In the genomic region with DNA sequence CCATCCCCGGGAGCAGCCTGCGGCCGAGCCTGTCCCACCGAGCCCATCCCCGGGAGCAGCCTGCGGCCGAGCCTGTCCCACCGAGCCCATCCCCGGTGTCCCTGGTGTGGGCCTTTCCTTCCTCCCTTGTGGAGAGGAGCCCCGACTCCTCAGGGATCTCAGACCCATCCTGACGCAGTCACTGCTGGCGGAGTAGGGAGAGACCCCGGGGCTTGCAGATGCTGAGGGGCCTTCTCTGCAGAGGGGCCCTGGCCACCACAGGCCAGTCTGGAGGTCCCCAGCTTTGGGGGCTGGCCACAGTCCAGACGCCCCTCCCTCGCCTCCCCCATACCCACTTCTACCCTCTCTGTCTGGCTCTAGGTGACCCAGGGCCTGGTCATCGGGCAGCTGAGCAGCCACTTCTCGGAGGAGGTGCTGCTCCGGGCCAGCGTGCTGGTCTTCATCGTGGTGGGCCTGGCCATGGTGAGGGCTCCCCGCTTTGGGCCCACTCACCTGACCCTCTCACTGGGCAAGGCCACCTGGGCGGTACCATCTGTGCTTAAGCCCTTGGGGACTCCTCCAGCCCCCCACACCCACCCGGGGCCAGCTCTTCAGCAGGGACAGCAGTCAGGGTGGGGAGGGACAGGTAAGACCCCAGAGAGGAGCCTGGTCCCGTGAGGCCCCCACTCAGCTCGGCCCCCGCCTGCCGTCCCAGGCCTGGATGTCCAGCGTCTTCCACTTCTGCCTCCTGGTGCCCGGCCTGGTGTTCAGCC, we compare ENCODE assay signal across 26 cellular contexts. TPM values are rescaled to one million over a fixed set of nuclear protein-coding genes. Genes with fewer than 3 reads are reported as not detected.
"Had no signal": no experiment of that assay in that cellular context is flagged by ENCODE, and none has a peak within 500 bp of the region (broad histone marks: within the 10 kb centered on the region; RNA-seq: fewer than 3 reads in every experiment).

No MANE protein-coding gene starts in this region.

- H3K27ac Mint-ChIP-seq: dendritic cell treated with granulocyte-macrophage colony-stimulating factor and Interleukin-4, amounts not matched to agents 40 ng/mL and 50 ng/mL, for 4 days; endodermal cell; naive thymus-derived CD4-positive, alpha-beta T cell; nephron; neural progenitor cell had no signal

- H3K9me3 ChIP-seq: colonic mucosa, gastrocnemius medialis, left lung, prostate gland, right atrium auricular region, thoracic aorta, vagina had no signal

- H3K36me3 Mint-ChIP-seq: naive thymus-derived CD4-positive, alpha-beta T cell; neural progenitor cell had no signal

- H3K27me3 ChIP-seq: colonic mucosa, right atrium auricular region, vagina had no signal

- H3K4me3 Mint-ChIP-seq: dendritic cell treated with granulocyte-macrophage colony-stimulating factor and Interleukin-4, amounts not matched to agents 40 ng/mL and 50 ng/mL, for 4 days; endodermal cell; naive thymus-derived CD4-positive, alpha-beta T cell; nephron; neural progenitor cell had no signal

- H3K9me3 Mint-ChIP-seq: dendritic cell treated with granulocyte-macrophage colony-stimulating factor and Interleukin-4, amounts not matched to agents 40 ng/mL and 50 ng/mL, for 4 days; endodermal cell; naive thymus-derived CD4-positive, alpha-beta T cell; nephron; neural progenitor cell had no signal

- H3K27ac ChIP-seq: colonic mucosa, epithelial cell of prostate, gastrocnemius medialis, hepatocyte, left lung, neural progenitor cell, prostate gland, right atrium auricular region, skin epidermis, thoracic aorta, vagina had no signal

- H3K79me2 ChIP-seq: hepatocyte had no signal

- H3K36me3 ChIP-seq: colonic mucosa, gastrocnemius medialis, left lung, neural progenitor cell, prostate gland, right atrium auricular region, thoracic aorta, vagina had no signal

- H3K9ac ChIP-seq: neural progenitor cell had no signal

- H3K4me1 Mint-ChIP-seq: endodermal cell; naive thymus-derived CD4-positive, alpha-beta T cell; nephron; neural progenitor cell had no signal

- H3K4me2 ChIP-seq: hepatocyte, neural progenitor cell had no signal

- ATAC-seq: esophagus mucosa; gastrocnemius medialis; left cardiac atrium; left lung; naive thymus-derived CD4-positive, alpha-beta T cell had no signal

- H2AFZ ChIP-seq: hepatocyte, neural progenitor cell had no signal

- DNase-seq: colonic mucosa; effector CD8-positive, alpha-beta T cell; endodermal cell; foreskin fibroblast; gastrocnemius medialis; head of caudate nucleus; left cardiac atrium; mesendoderm; midbrain; naive thymus-derived CD4-positive, alpha-beta T cell; nucleus accumbens; stimulated activated CD4-positive, alpha-beta T cell treated with anti-CD3 and anti-CD28 coated beads, Interleukin-15, amount 100 ng/mL, for 24 hours; stimulated activated CD4-positive, alpha-beta T cell treated with anti-CD3 and anti-CD28 coated beads, Interleukin-2, amount 100 ng/mL, for 48 hours; stimulated activated naive CD4-positive, alpha-beta T cell treated with Interleukin-2 at 50 U/mL for 16 hours had no signal

- H3K4me3 ChIP-seq: colonic mucosa, gastrocnemius medialis, hepatocyte, left lung, neural progenitor cell, prostate gland, right atrium auricular region, skin epidermis, thoracic aorta, vagina had no signal

- H3K4me1 ChIP-seq: gastrocnemius medialis, neural progenitor cell, prostate gland had no signal

RNA-seq across cellular contexts. Expression of gene PHLDA2, which starts 7.3 kb away (rescaled TPM):
- polyA plus RNA-seq: naive thymus-derived CD4-positive, alpha-beta T cell had no signal
